17 cellular contexts compared by ENCODE assay signal in the genomic region with DNA sequence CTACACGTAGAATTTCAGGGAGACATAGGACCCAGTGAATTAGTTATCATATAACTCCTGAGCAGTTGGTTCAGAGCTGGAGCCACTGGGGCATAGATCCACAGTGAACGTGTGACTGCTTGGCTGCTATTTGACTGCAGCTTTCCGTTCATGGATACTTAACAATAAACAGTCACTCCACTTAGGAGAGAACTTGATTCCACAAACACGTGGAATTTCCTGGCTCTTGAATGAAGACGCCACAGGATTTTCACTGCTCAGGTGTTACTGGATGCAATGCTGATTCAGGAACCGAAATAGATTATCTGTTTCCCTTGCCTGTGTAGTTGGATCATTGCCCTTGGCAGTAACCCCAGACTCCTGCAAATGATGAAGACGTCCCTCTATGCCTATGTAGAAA.
DNase-seq lines count a peak whose midpoint lies in the region; ATAC-seq, FAIRE-seq and TF ChIP-seq lines count a peak whose summit lies in the region.
"Had no signal": no experiment of that assay in that cellular context is flagged by ENCODE, and none has a peak within 500 bp of the region (broad histone marks: within the 10 kb centered on the region; RNA-seq: fewer than 3 reads in every experiment).

No MANE protein-coding gene starts in this region.

- no peaks in the 10 kb centered on the region for H3K36me3 Mint-ChIP-seq in T-helper 17 cell (ENCODE audit: low read depth)
- H3K36me3 Mint-ChIP-seq: activated CD8-positive, alpha-beta memory T cell treated with anti-CD3 and anti-CD28 coated beads, Interleukin-2, amount 10 ng/mL, durations not matched to agents 7 days and 5 days; activated naive CD4-positive, alpha-beta T cell treated with anti-CD3 and anti-CD28 coated beads, Interleukin-2, amount 10 ng/mL, durations not matched to agents 7 days and 5 days; memory B cell had no signal

- no peaks in the 10 kb centered on the region for H3K9me3 ChIP-seq in PC-9 (ENCODE audit: insufficient read depth, low read depth)
- H3K9me3 ChIP-seq in right atrium auricular region = no peaks in the 10 kb centered on the region
- H3K9me3 ChIP-seq in T-helper 17 cell (ENCODE audit: control insufficient read depth, low read length, poor library complexity, severe bottlenecking) = no peaks in the 10 kb centered on the region
- H3K9me3 ChIP-seq: body of pancreas had no signal

- H3K27me3 Mint-ChIP-seq in T-helper 17 cell = no peaks in the 10 kb centered on the region
- H3K27me3 Mint-ChIP-seq: activated B cell treated with CpG ODN at 0.5 μM for 24 hours; activated CD8-positive, alpha-beta memory T cell treated with anti-CD3 and anti-CD28 coated beads, Interleukin-2, amount 10 ng/mL, durations not matched to agents 7 days and 5 days; activated naive CD4-positive, alpha-beta T cell treated with anti-CD3 and anti-CD28 coated beads, Interleukin-2, amount 10 ng/mL, durations not matched to agents 7 days and 5 days; memory B cell; stimulated activated naive CD8-positive, alpha-beta T cell treated with anti-CD3 and anti-CD28 coated beads, Interleukin-15, amount 100 ng/mL, for 72 hours had no signal

- no peaks in the 10 kb centered on the region for H3F3A ChIP-seq in PC-9 (ENCODE audit: insufficient read depth, low read depth)

- CTCF ChIA-PET in PC-9 (lab: Charles Lee) = no interaction called here

- no peaks in the 10 kb centered on the region for H4K20me1 ChIP-seq in PC-9 (ENCODE audit: insufficient read depth)

- DNase-seq in Right ventricle myocardium inferior (ENCODE audit: missing footprints) (no peak), cardiac septum (ENCODE audit: low spot score) (no peak), PC-9 (no peak), right atrium auricular region (ENCODE audit: low spot score) (no peak), T-helper 17 cell (no peak), frontal cortex (ENCODE audit: low spot score in 2 of 2) (no peak)
- DNase-seq: activated B cell treated with CpG ODN at 0.5 μM for 24 hours; activated CD8-positive, alpha-beta memory T cell treated with anti-CD3 and anti-CD28 coated beads, Interleukin-2, amount 10 ng/mL, durations not matched to agents 7 days and 5 days; activated naive CD4-positive, alpha-beta T cell treated with anti-CD3 and anti-CD28 coated beads, Interleukin-2, amount 10 ng/mL, durations not matched to agents 7 days and 5 days; small intestine; stimulated activated naive CD8-positive, alpha-beta T cell treated with anti-CD3 and anti-CD28 coated beads, Interleukin-15, amount 100 ng/mL, for 72 hours had no signal

- no peak overlapping the region for H3K4me2 ChIP-seq in PC-9

- ATAC-seq in Right ventricle myocardium inferior (peak; percentile 81), T-helper 17 cell (no peak), GM21619 (IDR thresholded peaks at IDR 0.05; ENCODE audit: unreplicated experiment) (no peak), GM21447 (IDR thresholded peaks at IDR 0.05; ENCODE audit: unreplicated experiment) (no peak)
- ATAC-seq: activated CD8-positive, alpha-beta memory T cell treated with anti-CD3 and anti-CD28 coated beads, Interleukin-2, amount 10 ng/mL, durations not matched to agents 7 days and 5 days; body of pancreas; stimulated activated naive CD8-positive, alpha-beta T cell treated with anti-CD3 and anti-CD28 coated beads, Interleukin-15, amount 100 ng/mL, for 72 hours had no signal

- TF ChIP-seq CTCF in PC-9 (conservative IDR thresholded peaks at IDR 0.05) = no peak
- TF ChIP-seq CTCF in right atrium auricular region (IDR thresholded peaks at IDR 0.05) = no peak

- no TSS peak for BruUV-seq in PC-9 (replicated peaks; lab: Mats Ljungman, UMichigan)

- no peak overlapping the region for H3K4me3 Mint-ChIP-seq in T-helper 17 cell
- H3K4me3 Mint-ChIP-seq: activated B cell treated with CpG ODN at 0.5 μM for 24 hours; activated CD8-positive, alpha-beta memory T cell treated with anti-CD3 and anti-CD28 coated beads, Interleukin-2, amount 10 ng/mL, durations not matched to agents 7 days and 5 days; activated naive CD4-positive, alpha-beta T cell treated with anti-CD3 and anti-CD28 coated beads, Interleukin-2, amount 10 ng/mL, durations not matched to agents 7 days and 5 days; memory B cell; stimulated activated naive CD8-positive, alpha-beta T cell treated with anti-CD3 and anti-CD28 coated beads, Interleukin-15, amount 100 ng/mL, for 72 hours had no signal

- H3K27ac Mint-ChIP-seq in T-helper 17 cell = no peak overlapping the region
- H3K27ac Mint-ChIP-seq: activated B cell treated with CpG ODN at 0.5 μM for 24 hours; activated CD8-positive, alpha-beta memory T cell treated with anti-CD3 and anti-CD28 coated beads, Interleukin-2, amount 10 ng/mL, durations not matched to agents 7 days and 5 days; activated naive CD4-positive, alpha-beta T cell treated with anti-CD3 and anti-CD28 coated beads, Interleukin-2, amount 10 ng/mL, durations not matched to agents 7 days and 5 days; memory B cell; stimulated activated naive CD8-positive, alpha-beta T cell treated with anti-CD3 and anti-CD28 coated beads, Interleukin-15, amount 100 ng/mL, for 72 hours had no signal

- POLR2A ChIA-PET in PC-9 (lab: Charles Lee; ENCODE audit: unreplicated experiment) = no interaction called here

- H3K4me3 ChIP-seq in PC-9 (no peak overlapping the region), right atrium auricular region (no peak overlapping the region)
- H3K4me3 ChIP-seq: body of pancreas had no signal

- FAIRE-seq in frontal cortex (lab: Jason Lieb, UNC) = no peak
- FAIRE-seq: GM18507, small intestine had no signal

- H3K27ac ChIP-seq in PC-9 (no peak overlapping the region), right atrium auricular region (peak overlapping the region; percentile 19 to 28)
- H3K27ac ChIP-seq: body of pancreas had no signal

- H3K79me2 ChIP-seq in PC-9 (ENCODE audit: low read depth) = no peaks in the 10 kb centered on the region

- H2AFZ ChIP-seq in PC-9 = peak overlapping the region; percentile 15; the same call in 1 of the 2 replicates

- no peaks in the 10 kb centered on the region for H3K4me1 ChIP-seq in PC-9 (replicated peaks; ENCODE audit: insufficient read depth)
- H3K4me1 ChIP-seq in right atrium auricular region = peaks cover 0 to 10% of the 10 kb centered on the region in 2 donors
- H3K4me1 ChIP-seq: body of pancreas had no signal

- intact Hi-C loops in Right ventricle myocardium inferior (cut with DNase I) = loop anchor here (10.0 kb wide), 1 partner anchor 674 kb away; the partner anchor contains the start of gene ZEB2
- intact Hi-C loops in cardiac septum (cut with DNase I) = no loop called here
- intact Hi-C loops in PC-9 (cut with micrococcal nuclease; ENCODE audit: unreplicated experiment) = no loop called here

- H3K9me2 ChIP-seq in PC-9 (ENCODE audit: insufficient read depth) = no peaks in the 10 kb centered on the region

- H3K27me3 ChIP-seq in PC-9 (ENCODE audit: insufficient read depth, low read depth) (no peaks in the 10 kb centered on the region), right atrium auricular region (no peaks in the 10 kb centered on the region)
- H3K27me3 ChIP-seq: body of pancreas, dorsolateral prefrontal cortex had no signal

- H3K36me3 ChIP-seq in PC-9 (ENCODE audit: low read depth) (no peaks in the 10 kb centered on the region), right atrium auricular region (no peaks in the 10 kb centered on the region)

- H3K4me1 Mint-ChIP-seq in T-helper 17 cell = no peaks in the 10 kb centered on the region
- H3K4me1 Mint-ChIP-seq: activated B cell treated with CpG ODN at 0.5 μM for 24 hours; activated CD8-positive, alpha-beta memory T cell treated with anti-CD3 and anti-CD28 coated beads, Interleukin-2, amount 10 ng/mL, durations not matched to agents 7 days and 5 days; activated naive CD4-positive, alpha-beta T cell treated with anti-CD3 and anti-CD28 coated beads, Interleukin-2, amount 10 ng/mL, durations not matched to agents 7 days and 5 days; memory B cell; stimulated activated naive CD8-positive, alpha-beta T cell treated with anti-CD3 and anti-CD28 coated beads, Interleukin-15, amount 100 ng/mL, for 72 hours had no signal
